Comparison of ENCODE assay signal across 11 cellular contexts in genomic region chr17:19460695-19461094, GRCh38. TPM values are rescaled to one million over a fixed set of nuclear protein-coding genes. Genes with fewer than 3 reads are reported as not detected.
DNase-seq lines count a peak whose midpoint lies in the region; ATAC-seq and TF ChIP-seq lines count a peak whose summit lies in the region.
"Had no signal": no experiment of that assay in that cellular context is flagged by ENCODE, and none has a peak within 500 bp of the region (broad histone marks: within the 10 kb centered on the region; RNA-seq: fewer than 3 reads in every experiment).

No MANE protein-coding gene starts in this region.

- H3K14ac ChIP-seq in neuronal stem cell (ENCODE audit: low read length): no peak overlapping the region

- H2BK12ac ChIP-seq in neuronal stem cell (ENCODE audit: low read length): no peak overlapping the region

- POLR2A ChIA-PET in CD4-positive, alpha-beta T cell (lab: Charles Lee): interaction anchor here (4.0 kb wide), 1 partner anchor 83 kb away, joined by 17 read pairs; the partner anchor contains the start of gene MAPK7

- no peak overlapping the region for H3K4me3 Mint-ChIP-seq in CD4-positive, alpha-beta T cell
- H3K4me3 Mint-ChIP-seq: activated naive CD4-positive, alpha-beta T cell treated with anti-CD3 and anti-CD28 coated beads, Interleukin-2, amount 50 U/mL, for 24 hours; CD4-positive, CD25-positive, alpha-beta regulatory T cell had no signal

- ATAC-seq in CD4-positive, alpha-beta T cell (ENCODE audit: poor library complexity): no peak
- ATAC-seq in HG03025 (IDR thresholded peaks at IDR 0.05; ENCODE audit: low FRiP score, unreplicated experiment) (no peak), SK-N-SH treated with all-trans-retinoic acid at 6 μM for 48 hours (no peak), HG02678 (IDR thresholded peaks at IDR 0.05; ENCODE audit: unreplicated experiment) (no peak)

- H2BK120ac ChIP-seq in neuronal stem cell (ENCODE audit: low read depth, low read length): no peak overlapping the region

- WGBS in neuronal stem cell (ENCODE audit: extremely low coverage in 2 of 2, insufficient read length in 2 of 2, insufficient replicate concordance in 1 of 2), 2 donors: no CpG with 5 or more reads among the region's 3 CpGs

- CTCF ChIA-PET in CD4-positive, alpha-beta T cell (lab: Charles Lee): no interaction called here

- H3K9ac ChIP-seq in neuronal stem cell (ENCODE audit: low read depth, low read length, poor library complexity): no peak overlapping the region

- H3K36me3 ChIP-seq in neuronal stem cell (replicated peaks in 1 of 2; ENCODE audit: control insufficient read depth in 2 of 2, insufficient read depth in 2 of 2, low read length in 2 of 2): no peaks in the 10 kb centered on the region

- no peak overlapping the region for H2AFZ ChIP-seq in neuronal stem cell (ENCODE audit: low read length)

- no peak overlapping the region for H3K4me2 ChIP-seq in neuronal stem cell (ENCODE audit: insufficient read depth, low read length, poor library complexity, severe bottlenecking)

- H3K4me1 Mint-ChIP-seq in CD4-positive, alpha-beta T cell (ENCODE audit: low read depth): peaks cover 57% of the 10 kb centered on the region

- peak overlapping the region; percentile 17 for H3K27ac Mint-ChIP-seq in CD4-positive, alpha-beta T cell
- H3K27ac Mint-ChIP-seq: activated naive CD4-positive, alpha-beta T cell treated with anti-CD3 and anti-CD28 coated beads, Interleukin-2, amount 50 U/mL, for 24 hours had no signal

- H3K79me1 ChIP-seq in neuronal stem cell (ENCODE audit: low read depth, low read length): no peaks in the 10 kb centered on the region

- no peak for TF ChIP-seq CTCF in CD4-positive, alpha-beta T cell (IDR thresholded peaks at IDR 0.05)
- TF ChIP-seq CTCF in fibroblast of mammary gland (conservative IDR thresholded peaks at IDR 0.05; ENCODE audit: control insufficient read depth, insufficient read depth, low read depth, low read length): no peak

- H4K8ac ChIP-seq in neuronal stem cell (ENCODE audit: low read depth, low read length): no peak overlapping the region

- peak overlapping the region; percentile 59 for H3K18ac ChIP-seq in neuronal stem cell (ENCODE audit: low read length)

- no peaks in the 10 kb centered on the region for H3K9me3 ChIP-seq in CD4-positive, alpha-beta T cell (ENCODE audit: control insufficient read depth, low read length)
- no peaks in the 10 kb centered on the region for H3K9me3 ChIP-seq in neuronal stem cell (replicated peaks in 1 of 2; ENCODE audit: control insufficient read depth in 2 of 2, insufficient read depth in 1 of 2, low read depth in 1 of 2, low read length in 2 of 2)

- H3K4ac ChIP-seq in neuronal stem cell (ENCODE audit: low read length): no peak overlapping the region

- no peaks in the 10 kb centered on the region for H3K9me3 Mint-ChIP-seq in CD4-positive, alpha-beta T cell
- H3K9me3 Mint-ChIP-seq: activated naive CD4-positive, alpha-beta T cell treated with anti-CD3 and anti-CD28 coated beads, Interleukin-2, amount 50 U/mL, for 24 hours; CD4-positive, CD25-positive, alpha-beta regulatory T cell had no signal

- no peak overlapping the region for H3K23ac ChIP-seq in neuronal stem cell (ENCODE audit: low read depth, low read length, poor library complexity)

- H2BK5ac ChIP-seq in neuronal stem cell (ENCODE audit: low read length): no peak overlapping the region

- H3K4me3 ChIP-seq in fibroblast of mammary gland (ENCODE audit: control insufficient read depth, low read depth, low read length) (no peak overlapping the region), neuronal stem cell (ENCODE audit: low read length in 2 of 2) (no peak overlapping the region)

- H3K36me3 Mint-ChIP-seq in CD4-positive, alpha-beta T cell (ENCODE audit: low read depth): no peaks in the 10 kb centered on the region
- H3K36me3 Mint-ChIP-seq: activated naive CD4-positive, alpha-beta T cell treated with anti-CD3 and anti-CD28 coated beads, Interleukin-2, amount 50 U/mL, for 24 hours; CD4-positive, CD25-positive, alpha-beta regulatory T cell had no signal

- no peaks in the 10 kb centered on the region for H3K27me3 ChIP-seq in CD4-positive, alpha-beta T cell (ENCODE audit: control insufficient read depth, insufficient read depth, low read length)
- H3K27me3 ChIP-seq in neuronal stem cell (ENCODE audit: control insufficient read depth in 3 of 3, insufficient read depth in 3 of 3, low read depth in 1 of 3, low read length in 3 of 3): peaks cover 0 to 21% (median 0%) of the 10 kb centered on the region in 3 experiments

- H3K27ac ChIP-seq in CD4-positive, alpha-beta T cell (ENCODE audit: low read depth, low read length): no peak overlapping the region
- H3K27ac ChIP-seq in neuronal stem cell (replicated peaks; ENCODE audit: low read length): no peak overlapping the region

- no peak overlapping the region for H2BK15ac ChIP-seq in neuronal stem cell (ENCODE audit: low read length)

- H3K27me3 Mint-ChIP-seq in CD4-positive, alpha-beta T cell: no peaks in the 10 kb centered on the region
- H3K27me3 Mint-ChIP-seq: activated naive CD4-positive, alpha-beta T cell treated with anti-CD3 and anti-CD28 coated beads, Interleukin-2, amount 50 U/mL, for 24 hours; CD4-positive, CD25-positive, alpha-beta regulatory T cell had no signal

- H4K91ac ChIP-seq in neuronal stem cell (ENCODE audit: low read depth, low read length, poor library complexity): no peak overlapping the region

- H2AK5ac ChIP-seq in neuronal stem cell (ENCODE audit: low read depth, low read length): no peak overlapping the region

- peaks cover 8 to 21% of the 10 kb centered on the region in 2 donors for H3K4me1 ChIP-seq in neuronal stem cell (ENCODE audit: control insufficient read depth in 2 of 2, insufficient read depth in 1 of 2, low read depth in 1 of 2, low read length in 2 of 2)

- no peak for DNase-seq in CD4-positive, alpha-beta T cell
- DNase-seq in NCI-H69 (lab: John Stamatoyannopoulos, UW): peak; percentile 76
- peak; percentile 38 for DNase-seq in fibroblast of mammary gland (ENCODE audit: low read depth)
- DNase-seq in neuronal stem cell (ENCODE audit: low spot score): no peak
- DNase-seq in DMS53 treated with DMSO at 0.1 percent for 48 hours (lab: John Stamatoyannopoulos, UW; ENCODE audit: unreplicated experiment): no peak
- DNase-seq: CD4-positive, CD25-positive, alpha-beta regulatory T cell; GF-D8 had no signal

- intact Hi-C loops in CD4-positive, alpha-beta T cell (cut with DNase I, micrococcal nuclease): no loop called here

TF ChIP-seq in SK-N-SH treated with all-trans-retinoic acid at 6 μM for 48 hours, 23 proteins besides CTCF, POLR2A, EP300 and RAD21:
- TF ChIP-seq ZNF565 (CRISPR knock-in tag; conservative IDR thresholded peaks at IDR 0.05; ENCODE audit: low read depth) (no peak), GLIS3 (CRISPR knock-in tag; IDR thresholded peaks at IDR 0.05) (no peak), ISL1 (CRISPR knock-in tag; IDR thresholded peaks at IDR 0.05) (no peak), BACH2 (CRISPR knock-in tag; IDR thresholded peaks at IDR 0.05; ENCODE audit: borderline replicate concordance) (no peak), TSHZ2 (CRISPR knock-in tag; IDR thresholded peaks at IDR 0.05) (no peak), ZFP3 (CRISPR knock-in tag; IDR thresholded peaks at IDR 0.05) (no peak), POU6F1 (CRISPR knock-in tag; IDR thresholded peaks at IDR 0.05; ENCODE audit: borderline replicate concordance, low read depth) (no peak)

RNA-seq across cellular contexts. Expression of gene RNF112, which starts 49.7 kb away (rescaled TPM):
- 1 to 10 TPM; 1.4 to 1.5 TPM for total RNA-seq in CD4-positive, alpha-beta T cell
- 1.4 TPM for polyA plus RNA-seq in neuronal stem cell (2013, experiment 1 of 2)
- 1.1 TPM for polyA plus RNA-seq in neuronal stem cell (2013, experiment 2 of 2)
- polyA plus RNA-seq: CD4-positive, CD25-positive, alpha-beta regulatory T cell had no signal

Comparison
In these comparisons a context has a peak if more than half of its experiments do, and no peak if none do; other contexts are left out.
1. DNase-seq: peak in NCI-H69 (single experiment) and fibroblast of mammary gland (single experiment); none in CD4-positive, alpha-beta T cell (0 of 10), neuronal stem cell (single experiment) and DMS53 treated with DMSO at 0.1 percent for 48 hours (single experiment).